17 cellular contexts compared by ENCODE assay signal in genomic region chr1:231958448-231958847, GRCh38.
A peak's percentile ranks its signal among the peaks of the same experiment; 100 is the strongest.
DNase-seq lines count a peak whose midpoint lies in the region; ATAC-seq, FAIRE-seq and TF ChIP-seq lines count a peak whose summit lies in the region.
"Had no signal": no experiment of that assay in that cellular context is flagged by ENCODE, and none has a peak within 500 bp of the region (broad histone marks: within the 10 kb centered on the region; RNA-seq: fewer than 3 reads in every experiment).

No MANE protein-coding gene starts in this region.

- H3K36me3 Mint-ChIP-seq in astrocyte (ENCODE audit: low read depth, unreplicated experiment) = peaks cover 15% of the 10 kb centered on the region

- no peak overlapping the region for H3K9ac ChIP-seq in astrocyte (ENCODE audit: low read length)

- no peak overlapping the region for H3K27ac Mint-ChIP-seq in astrocyte (ENCODE audit: unreplicated experiment)
- H3K27ac Mint-ChIP-seq: H9 had no signal

- DNase-seq in cardiac muscle cell (ENCODE audit: low read depth in 1 of 2, low spot score in 1 of 2) (peak in 1 of 2 donors; percentile 63), cardiac septum (ENCODE audit: low spot score) (no peak), astrocyte (ENCODE audit: low read depth) (peak; percentile 48), left lung (no peak), NCI-H748 treated with DMSO at 0.1 percent for 48 hours (lab: John Stamatoyannopoulos, UW) (no peak)
- no peak for DNase-seq in activated CD8-positive, alpha-beta memory T cell treated with anti-CD3 and anti-CD28 coated beads for 24 hours
- DNase-seq: AML-193, COR-L47, DMS153, H9, MV-4-11, NCI-H1417, NCI-H1930, NCI-H510A treated with DMSO at 0.1 percent for 48 hours had no signal

- H3K4me1 ChIP-seq in cardiac muscle cell (ENCODE audit: low read depth) (peaks cover 15% of the 10 kb centered on the region), astrocyte (ENCODE audit: insufficient read depth, low read length) (no peaks in the 10 kb centered on the region), left lung (no peaks in the 10 kb centered on the region)

- H2AFZ ChIP-seq in astrocyte (ENCODE audit: low read depth, low read length) = no peak overlapping the region

- no peaks in the 10 kb centered on the region for H3K79me2 ChIP-seq in astrocyte (ENCODE audit: insufficient read depth, low read length)

- no peak overlapping the region for H3K4me3 Mint-ChIP-seq in astrocyte (ENCODE audit: unreplicated experiment)
- H3K4me3 Mint-ChIP-seq: H9 had no signal

- H3K27me3 ChIP-seq in cardiac muscle cell (no peaks in the 10 kb centered on the region), astrocyte (ENCODE audit: insufficient read depth, low read length) (no peaks in the 10 kb centered on the region), left lung (no peaks in the 10 kb centered on the region)

- H3K27me3 Mint-ChIP-seq in astrocyte (ENCODE audit: low read depth, unreplicated experiment) = no peaks in the 10 kb centered on the region

- H3K36me3 ChIP-seq in cardiac muscle cell = no peaks in the 10 kb centered on the region
- no peaks in the 10 kb centered on the region for H3K36me3 ChIP-seq in astrocyte (ENCODE audit: insufficient read depth, low read length)
- no peaks in the 10 kb centered on the region for H3K36me3 ChIP-seq in left lung

- ATAC-seq in left lung (peak; percentile 74), HG03378 (IDR thresholded peaks at IDR 0.05; ENCODE audit: unreplicated experiment) (no peak), GM18907 (IDR thresholded peaks at IDR 0.05; ENCODE audit: unreplicated experiment) (no peak)
- ATAC-seq: K562 had no signal

- peak overlapping the region; percentile 55 for H3K27ac ChIP-seq in cardiac muscle cell
- H3K27ac ChIP-seq in astrocyte (ENCODE audit: low read depth, low read length) = no peak overlapping the region
- H3K27ac ChIP-seq in left lung = no peak overlapping the region

- intact Hi-C loops in cardiac septum (cut with DNase I) (no loop called here), left lung (cut with DNase I) (no loop called here)

- H3K4me1 Mint-ChIP-seq in astrocyte (ENCODE audit: low read depth, unreplicated experiment) = no peaks in the 10 kb centered on the region

- H3K4me3 ChIP-seq in cardiac muscle cell (no peak overlapping the region), astrocyte (ENCODE audit: insufficient read depth, low read depth, low read length) (no peak overlapping the region), left lung (no peak overlapping the region)
- H3K4me3 ChIP-seq: K562 had no signal

- no peak for TF ChIP-seq CTCF in cardiac muscle cell (IDR thresholded peaks at IDR 0.05; ENCODE audit: low read depth, low read length)
- no peak for TF ChIP-seq CTCF in astrocyte (IDR thresholded peaks at IDR 0.05; ENCODE audit: insufficient read depth, low read depth, low read length)
- no peak for TF ChIP-seq CTCF in left lung (IDR thresholded peaks at IDR 0.05)

- FAIRE-seq in astrocyte (lab: Jason Lieb, UNC) = no peak
- FAIRE-seq: K562 had no signal

- H3K4me2 ChIP-seq in astrocyte (ENCODE audit: low read length) = no peak overlapping the region

- H3K9me3 ChIP-seq in cardiac muscle cell (ENCODE audit: low read depth) (no peaks in the 10 kb centered on the region), astrocyte (ENCODE audit: insufficient read depth, low read depth, low read length) (no peaks in the 10 kb centered on the region), left lung (no peaks in the 10 kb centered on the region)

- no peaks in the 10 kb centered on the region for H4K20me1 ChIP-seq in astrocyte (ENCODE audit: insufficient read depth, low read length)

- H3K9me3 Mint-ChIP-seq in astrocyte (ENCODE audit: unreplicated experiment) = peaks cover 10% of the 10 kb centered on the region
- H3K9me3 Mint-ChIP-seq: H9 had no signal
